Comparison of ENCODE assay signal across 30 cellular contexts in the genomic region with DNA sequence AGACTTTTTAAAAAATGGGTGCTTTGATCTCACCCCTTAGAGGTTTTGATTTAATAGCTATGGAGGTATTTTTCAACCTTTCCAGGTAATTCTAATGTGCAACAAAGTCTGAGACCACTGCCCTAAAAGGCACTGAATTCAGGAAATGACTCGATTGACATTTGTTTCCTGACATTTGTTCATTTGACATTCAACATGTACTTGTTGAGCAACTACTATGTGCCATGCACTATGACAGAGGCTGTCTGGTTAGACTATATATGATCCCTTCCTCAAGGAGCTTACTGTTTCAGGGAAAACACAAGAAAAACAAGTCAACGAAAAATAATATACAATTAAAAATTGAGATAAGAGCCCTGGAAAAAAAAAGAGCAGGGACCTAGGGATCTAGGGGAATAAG. TPM values are rescaled to one million over a fixed set of nuclear protein-coding genes. Genes with fewer than 3 reads are reported as not detected.
"Had no signal": no experiment of that assay in that cellular context is flagged by ENCODE, and none has a peak within 500 bp of the region (broad histone marks: within the 10 kb centered on the region; RNA-seq: fewer than 3 reads in every experiment).

No MANE protein-coding gene starts in this region.

- H3K4me1 ChIP-seq: SJSA1 had no signal

- H2AFZ ChIP-seq: PC-9 had no signal

- H3K27ac ChIP-seq: KMS-11, PC-9, SJSA1 had no signal

- DNase-seq: Karpas-422, MV-4-11, NCI-H1092, NCI-H1105, NCI-H1417 treated with DMSO at 0.1 percent for 48 hours, NCI-H1436 treated with DMSO at 0.1 percent for 48 hours, NCI-H1694 treated with DMSO at 0.1 percent for 48 hours, NCI-H187 treated with DMSO at 0.1 percent for 48 hours, NCI-H2029, NCI-H2081, NCI-H2171 treated with DMSO at 0.1 percent for 48 hours, NCI-H2227 treated with DMSO at 0.1 percent for 48 hours, NCI-H345, NCI-H446, NCI-H524 treated with DMSO at 0.1 percent for 48 hours, NCI-H526 treated with DMSO at 0.1 percent for 48 hours, NCI-H774, PC-9, Right ventricle myocardium superior, SHP77 treated with DMSO at 0.1 percent for 48 hours, SK-N-SH, SW 1271 had no signal

- H3K9me3 ChIP-seq: SJSA1, SK-N-SH had no signal

- FAIRE-seq: RCC 7860 had no signal

- H3K36me3 ChIP-seq: SJSA1 had no signal

- H3K9ac ChIP-seq: KMS-11, SK-N-SH had no signal

- H3K4me3 ChIP-seq: PC-9, SJSA1 had no signal

- H3K4me2 ChIP-seq: KMS-11, PC-9, SK-N-SH had no signal

- ATAC-seq: Panc1 had no signal

RNA-seq across cellular contexts. Expression of a gene that starts 25.6 kb away (rescaled TPM):
- total RNA-seq: LHCN-M2, MCF 10A, NCI-H460, OCI-LY7, PC-9, Right ventricle myocardium superior, SJSA1 had no signal
- polyA plus RNA-seq: SK-N-SH had no signal
